Comparison of ENCODE assay signal across 14 cellular contexts in genomic region chr18:54616220-54616848, GRCh38. TPM values are rescaled to one million over a fixed set of nuclear protein-coding genes. Genes with fewer than 3 reads are reported as not detected.
A peak's percentile ranks its signal among the peaks of the same experiment; 100 is the strongest.
DNase-seq lines count a peak whose midpoint lies in the region; ATAC-seq, FAIRE-seq and TF ChIP-seq lines count a peak whose summit lies in the region.
"Had no signal": no experiment of that assay in that cellular context is flagged by ENCODE, and none has a peak within 500 bp of the region (broad histone marks: within the 10 kb centered on the region; RNA-seq: fewer than 3 reads in every experiment).

No MANE protein-coding gene starts in this region.

- H3K9me1 ChIP-seq in K562 (ENCODE audit: control insufficient read depth, insufficient read depth, low read length) = no peaks in the 10 kb centered on the region

- H3K36me3 ChIP-seq in K562 (ENCODE audit: control insufficient read depth, insufficient read depth, low read length) (no peaks in the 10 kb centered on the region), left ventricle myocardium inferior (no peaks in the 10 kb centered on the region)

- H3K4me1 ChIP-seq in K562 (replicated peaks in 1 of 2; ENCODE audit: control insufficient read depth in 2 of 2, insufficient read depth in 2 of 2, low read length in 2 of 2) = peaks cover 0 to 8% of the 10 kb centered on the region in 2 experiments; a peak in 2 of 5 replicates
- no peaks in the 10 kb centered on the region for H3K4me1 ChIP-seq in left ventricle myocardium inferior
- H3K4me1 ChIP-seq: Caco-2 had no signal

- 0% methylated on average over 3 of the region's 3 CpGs for WGBS in K562 (ENCODE audit: insufficient coverage, low coverage, missing lambda C conversion rate)

- TF ChIP-seq EP300 in K562 (IDR thresholded peaks at IDR 0.05; ENCODE audit: low read length) = peak; percentile 37; the same call in 1 of the 2 replicates

- no peak for TF ChIP-seq POLR2A in K562 (conservative IDR thresholded peaks at IDR 0.05)

- no peak overlapping the region for H3K4me3 ChIP-seq in K562
- no peak overlapping the region for H3K4me3 ChIP-seq in left ventricle myocardium inferior

- no peaks in the 10 kb centered on the region for H3K79me2 ChIP-seq in K562 (ENCODE audit: control insufficient read depth, insufficient read depth, low read length)

- CTCF ChIA-PET in K562 (lab: Yijun Ruan, JAX; ENCODE audit: low intra/inter-chr PET ratio) = no interaction called here
- CTCF ChIA-PET in GM10248 (lab: Yijun Ruan, JAX) = no interaction called here

- 0 out of 2 replicates have a peak overlapping the region, but pooled peaks have one; percentile 2 for H2AFZ ChIP-seq in K562 (ENCODE audit: low read depth, low read length)

- H3K9ac ChIP-seq in K562 (ENCODE audit: insufficient read depth in 1 of 2, low read depth in 2 of 2, low read length in 2 of 2) = no peak overlapping the region

- H3K27me3 ChIP-seq in K562 (ENCODE audit: control insufficient read depth in 2 of 2, insufficient read depth in 2 of 2, low read length in 2 of 2) (no peaks in the 10 kb centered on the region), left ventricle myocardium inferior (ENCODE audit: low read depth) (no peaks in the 10 kb centered on the region)

- peak; percentile 86 for ATAC-seq in GM18499 (IDR thresholded peaks at IDR 0.05; ENCODE audit: insufficient read depth, unreplicated experiment)
- ATAC-seq in GM21390 (IDR thresholded peaks at IDR 0.05; ENCODE audit: unreplicated experiment) = peak; percentile 89
- ATAC-seq in HG03175 (IDR thresholded peaks at IDR 0.05; ENCODE audit: unreplicated experiment) = peak; percentile 80
- 0 out of 3 replicates have a peak, but pooled peaks have one; percentile 21 for ATAC-seq in K562

- no peak for TF ChIP-seq CTCF in K562 (IDR thresholded peaks at IDR 0.05 in 2 of 3, conservative IDR thresholded peaks at IDR 0.05 in 1 of 3; ENCODE audit: insufficient read depth in 2 of 3, low read depth in 1 of 3, low read length in 3 of 3)
- no peak for TF ChIP-seq CTCF in GM10248 (IDR thresholded peaks at IDR 0.05; ENCODE audit: control extremely low read depth, extremely low read depth, low read depth, missing control alignments)
- TF ChIP-seq CTCF in left ventricle myocardium inferior (IDR thresholded peaks at IDR 0.05; ENCODE audit: borderline replicate concordance) = no peak

- H3K27ac ChIP-seq in K562 (ENCODE audit: extremely low read depth, low read depth, low read length) (peak overlapping the region; percentile 41; the same call in 2 of the 3 replicates), left ventricle myocardium inferior (replicated peaks) (no peak overlapping the region)

- no peak for TF ChIP-seq RAD21 in K562 (CRISPR knock-in tag; conservative IDR thresholded peaks at IDR 0.05 in 1 of 2, IDR thresholded peaks at IDR 0.05 in 1 of 2)

- intact Hi-C loops in K562 (cut with micrococcal nuclease) = no loop called here
- intact Hi-C loops in left ventricle myocardium inferior (cut with micrococcal nuclease) = no loop called here

- in situ Hi-C loops in K562 (cut with MboI) = no loop called here

- BruUV-seq in K562 (replicated peaks; lab: Mats Ljungman, UMichigan) = no TSS peak

- no peak overlapping the region for H3K4me2 ChIP-seq in K562 (ENCODE audit: insufficient read depth, low read length)

- POLR2A ChIA-PET in K562 (lab: Yijun Ruan, JAX) (no interaction called here), GM10248 (lab: Yijun Ruan, JAX) (no interaction called here)

- DNase-seq in K562 (ENCODE audit: extremely low read depth in 1 of 4, low spot score in 3 of 4) = peak; percentile 4 to 50 (median 13)
- no peak for DNase-seq in GM10248 (ENCODE audit: extremely low spot score)
- DNase-seq in midbrain (lab: John Stamatoyannopoulos, UW) = no peak
- DNase-seq in left ventricle myocardium inferior = no peak
- DNase-seq in GM19239 (ENCODE audit: insufficient read length, low spot score) = no peak
- DNase-seq: activated T-cell treated with anti-CD3 and anti-CD28 coated beads for 4 hours, Caco-2, NCI-H69, retina had no signal

- H4K20me1 ChIP-seq in K562 (replicated peaks; ENCODE audit: control insufficient read depth, insufficient read depth, low read length) = no peaks in the 10 kb centered on the region

- H3K9me3 ChIP-seq in K562 (replicated peaks; ENCODE audit: control insufficient read depth, insufficient read depth, low read depth, low read length) = no peaks in the 10 kb centered on the region
- H3K9me3 ChIP-seq in left ventricle myocardium inferior (replicated peaks) = no peaks in the 10 kb centered on the region
- H3K9me3 ChIP-seq: Caco-2 had no signal

- peak; percentile 23 for FAIRE-seq in K562 (lab: Jason Lieb, UNC)
- no peak for FAIRE-seq in GM19239 (lab: Jason Lieb, UNC)

TF ChIP-seq in K562, 482 proteins besides CTCF, POLR2A, EP300 and RAD21 (continues in another document):
- TF ChIP-seq PTBP1 (IDR thresholded peaks at IDR 0.05; ENCODE audit: low read depth, low read length) (no peak), ZNF280A (IDR thresholded peaks at IDR 0.05; ENCODE audit: low read depth, partially characterized antibody) (no peak), ZNF583 (CRISPR knock-in tag; IDR thresholded peaks at IDR 0.05) (no peak), KDM1A (IDR thresholded peaks at IDR 0.05) (no peak), PTTG1 (tag; IDR thresholded peaks at IDR 0.05; ENCODE audit: low read depth) (no peak), ARID4B (CRISPR knock-in tag; IDR thresholded peaks at IDR 0.05) (no peak), CEBPB (tag; IDR thresholded peaks at IDR 0.05) (peak; percentile 55), LCOR (CRISPR knock-in tag; IDR thresholded peaks at IDR 0.05) (no peak), ARID1B (IDR thresholded peaks at IDR 0.05) (peak; percentile 67), NR2F6 (CRISPR knock-in tag; IDR thresholded peaks at IDR 0.05) (no peak), SMAD4 (CRISPR knock-in tag; conservative IDR thresholded peaks at IDR 0.05) (0 out of 2 replicates have a peak, but pooled peaks have one; percentile 19)

RNA-seq across cellular contexts. Expression of gene DYNAP, which starts 25.3 kb away (rescaled TPM):
- not detected in 2 replicates for total RNA-seq in K562 (2011; cell fraction: chromatin; rRNA removed; ENCODE audit: low replicate concordance)
- total RNA-seq in K562 (2011; cell fraction: nucleolus; rRNA removed) = not detected in 2 replicates
- not detected in 2 replicates for total RNA-seq in K562 (2011; cell fraction: nucleoplasm; rRNA removed)
- total RNA-seq in K562 (2014; rRNA removed) (not detected in 2 replicates), K562 (2014; rRNA removed; fragmentation: Illumina TruSeq; extraction: Trizol) (not detected in 2 replicates), K562 (2015; rRNA removed; fragmentation: Illumina TruSeq; extraction: Trizol) (not detected in 2 replicates), K562 (2021) (not detected in 2 replicates), left ventricle myocardium inferior (not detected)
- polyA plus RNA-seq in K562 (2011; rRNA removed) (not detected in 2 replicates), K562 (2014; fragmentation: Illumina TruSeq; extraction: Trizol) (not detected in 2 replicates), K562 (2014; fragmentation: Nextera tagmentation; extraction: Ambion mirVana) (not detected), K562 (2014; rRNA removed) (not detected in 2 replicates)
- polyA plus RNA-seq in K562 (2011; cell fraction: cytosol; rRNA removed) = not detected in 2 replicates
- polyA plus RNA-seq in K562 (2011; cell fraction: nucleus; rRNA removed) = not detected in 2 replicates
- polyA plus RNA-seq in K562 (2012) = not detected in 2 replicates
- not detected in 2 replicates for polyA minus RNA-seq in K562 (2011; rRNA and poly(A)+ RNA removed)
- polyA minus RNA-seq in K562 (2011; cell fraction: cytosol; rRNA and poly(A)+ RNA removed) = not detected in 2 replicates
- polyA minus RNA-seq in K562 (2011; cell fraction: nucleus; rRNA and poly(A)+ RNA removed) = not detected in 2 replicates
- total RNA-seq: Caco-2, cardiac septum, lower leg skin had no signal

Comparison
In these comparisons a context has a peak if more than half of its experiments do, and no peak if none do; other contexts are left out.
1. ATAC-seq: peak in every context shown above with its lines; median percentile 89 in GM21390; 86 in GM18499; 80 in HG03175; 21 in K562.
2. DNase-seq: peak in K562 (4 of 4); none in GM10248 (single experiment), midbrain (single experiment), left ventricle myocardium inferior (single experiment) and GM19239 (single experiment).